8 cellular contexts compared by ENCODE assay signal in genomic region chr22:36373258-36373579, GRCh38. TPM values are rescaled to one million over a fixed set of nuclear protein-coding genes. Genes with fewer than 3 reads are reported as not detected.
DNase-seq lines count a peak whose midpoint lies in the region; ATAC-seq and TF ChIP-seq lines count a peak whose summit lies in the region.

No MANE protein-coding gene starts in this region.

- H3K9me3 Mint-ChIP-seq in IgD-negative memory B cell (no peaks in the 10 kb centered on the region), activated B cell treated with CpG ODN at 0.5 μM for 24 hours (no peaks in the 10 kb centered on the region)
- no peaks in the 10 kb centered on the region for H3K9me3 Mint-ChIP-seq in stimulated activated naive B cell treated with anti-CD40 and anti-IgM and Interleukin-4, amounts not matched to agents 10 μg/mL and 1 μg/mL and 100 μg/mL, for 72 hours

- TF ChIP-seq CTCF in activated B cell treated with CpG ODN at 0.5 μM for 24 hours (IDR thresholded peaks at IDR 0.05) (no peak), right atrium auricular region (IDR thresholded peaks at IDR 0.05) (no peak)

- H3K4me1 ChIP-seq in right atrium auricular region, result peaks cover 0 to 99% of the 10 kb centered on the region in 2 donors

- peak overlapping the region; percentile 85 to 87 for H3K27ac ChIP-seq in right atrium auricular region

- H3K36me3 Mint-ChIP-seq in IgD-negative memory B cell (peaks cover 10% of the 10 kb centered on the region), activated B cell treated with CpG ODN at 0.5 μM for 24 hours (ENCODE audit: low read depth) (peaks cover 55% of the 10 kb centered on the region)
- peaks cover 45 to 67% of the 10 kb centered on the region in 2 donors for H3K36me3 Mint-ChIP-seq in stimulated activated naive B cell treated with anti-CD40 and anti-IgM and Interleukin-4, amounts not matched to agents 10 μg/mL and 1 μg/mL and 100 μg/mL, for 72 hours

- ATAC-seq in activated B cell treated with CpG ODN at 0.5 μM for 24 hours (ENCODE audit: low read depth), result no peak
- no peak for ATAC-seq in stimulated activated naive B cell treated with anti-CD40 and anti-IgM and Interleukin-4, amounts not matched to agents 10 μg/mL and 1 μg/mL and 100 μg/mL, for 72 hours (replicated peaks)
- no peak for ATAC-seq in GM21619 (IDR thresholded peaks at IDR 0.05; ENCODE audit: unreplicated experiment)

- no peak overlapping the region for H3K4me3 ChIP-seq in right atrium auricular region

- H3K4me1 Mint-ChIP-seq in IgD-negative memory B cell (peaks cover 72 to 79% (median 74%) of the 10 kb centered on the region in 3 donors), activated B cell treated with CpG ODN at 0.5 μM for 24 hours (peaks cover 96% of the 10 kb centered on the region)
- H3K4me1 Mint-ChIP-seq in stimulated activated naive B cell treated with anti-CD40 and anti-IgM and Interleukin-4, amounts not matched to agents 10 μg/mL and 1 μg/mL and 100 μg/mL, for 72 hours, result peaks cover 72 to 92% of the 10 kb centered on the region in 2 donors

- H3K27ac Mint-ChIP-seq in IgD-negative memory B cell (peak overlapping the region; percentile 65 to 96 (median 91)), activated B cell treated with CpG ODN at 0.5 μM for 24 hours (peak overlapping the region; percentile 81)
- H3K27ac Mint-ChIP-seq in stimulated activated naive B cell treated with anti-CD40 and anti-IgM and Interleukin-4, amounts not matched to agents 10 μg/mL and 1 μg/mL and 100 μg/mL, for 72 hours, result peak overlapping the region; percentile 88

- DNase-seq in activated B cell treated with CpG ODN at 0.5 μM for 24 hours (no peak), right atrium auricular region (ENCODE audit: low spot score) (no peak), HUDEP-2 (lab: John Stamatoyannopoulos, UW; ENCODE audit: unreplicated experiment in 76 of 76) (no peak), activated gamma-delta T cell (lab: John Stamatoyannopoulos, UW) (no peak), NCI-H2107 treated with DMSO at 0.1 percent for 48 hours (lab: John Stamatoyannopoulos, UW; ENCODE audit: unreplicated experiment) (no peak)
- DNase-seq in stimulated activated naive B cell treated with anti-CD40 and anti-IgM and Interleukin-4, amounts not matched to agents 10 μg/mL and 1 μg/mL and 100 μg/mL, for 72 hours, result no peak

- CTCF ChIA-PET in activated B cell treated with CpG ODN at 0.5 μM for 24 hours (lab: Charles Lee), result no interaction called here

- intact Hi-C loops in activated B cell treated with CpG ODN at 0.5 μM for 24 hours (cut with micrococcal nuclease), result no loop called here

- H3K27me3 Mint-ChIP-seq in IgD-negative memory B cell, result no peaks in the 10 kb centered on the region
- H3K27me3 Mint-ChIP-seq in activated B cell treated with CpG ODN at 0.5 μM for 24 hours, result no peaks in the 10 kb centered on the region
- H3K27me3 Mint-ChIP-seq in stimulated activated naive B cell treated with anti-CD40 and anti-IgM and Interleukin-4, amounts not matched to agents 10 μg/mL and 1 μg/mL and 100 μg/mL, for 72 hours, result no peaks in the 10 kb centered on the region

- H3K9me3 ChIP-seq in right atrium auricular region, result no peaks in the 10 kb centered on the region

- POLR2A ChIA-PET in activated B cell treated with CpG ODN at 0.5 μM for 24 hours (lab: Charles Lee), result interaction anchor here (0.6 to 10.9 kb wide), 3 partner anchors 13 to 73 kb away, joined by 3 to 126 read pairs (median 5); partner anchors contain the start of gene MYH9

- H3K36me3 ChIP-seq in right atrium auricular region, result peaks cover 21% of the 10 kb centered on the region

- H3K4me3 Mint-ChIP-seq in IgD-negative memory B cell (peak overlapping the region; percentile 44 to 85 (median 71)), activated B cell treated with CpG ODN at 0.5 μM for 24 hours (peak overlapping the region; percentile 52)
- H3K4me3 Mint-ChIP-seq in stimulated activated naive B cell treated with anti-CD40 and anti-IgM and Interleukin-4, amounts not matched to agents 10 μg/mL and 1 μg/mL and 100 μg/mL, for 72 hours, result peak overlapping the region; percentile 62 to 67

- H3K27me3 ChIP-seq in right atrium auricular region, result no peaks in the 10 kb centered on the region

RNA-seq across cellular contexts. Expression of gene MYH9, which starts 14.5 kb away (rescaled TPM):
- polyA plus RNA-seq in IgD-negative memory B cell, result 231 TPM
- total RNA-seq in activated B cell treated with CpG ODN at 0.5 μM for 24 hours (714 and 755 TPM in 2 replicates), right atrium auricular region (100 to 1,000 TPM; 125 to 229 TPM)
